14 cellular contexts compared by ENCODE assay signal in the genomic region with DNA sequence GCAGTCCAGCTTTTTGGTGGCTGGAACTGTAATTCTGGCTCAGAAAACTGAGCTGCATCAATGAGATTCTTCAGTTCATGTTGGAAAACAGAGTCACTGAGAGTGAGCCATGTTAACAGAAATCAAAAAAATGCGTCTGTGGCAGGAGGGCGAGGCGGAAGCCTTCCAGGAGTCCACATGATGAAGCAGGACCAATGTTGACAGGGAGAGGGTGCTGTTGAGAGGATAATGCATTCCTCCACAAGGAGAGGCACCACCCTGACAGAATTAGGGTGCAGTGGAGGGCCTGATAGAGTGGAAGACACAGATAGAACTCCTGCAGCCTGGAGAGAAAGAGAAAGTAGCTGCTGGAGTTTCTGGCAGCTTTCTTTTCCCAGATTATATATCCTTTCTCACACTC.
DNase-seq lines count a peak whose midpoint lies in the region; ATAC-seq and TF ChIP-seq lines count a peak whose summit lies in the region.
"Had no signal": no experiment of that assay in that cellular context is flagged by ENCODE, and none has a peak within 500 bp of the region (broad histone marks: within the 10 kb centered on the region; RNA-seq: fewer than 3 reads in every experiment).

No MANE protein-coding gene starts in this region.

- TF ChIP-seq CTCF in AG10803 (conservative IDR thresholded peaks at IDR 0.05; ENCODE audit: low read length) (peak; percentile 23; the same call in 1 of the 2 replicates), GM12874 (IDR thresholded peaks at IDR 0.05; ENCODE audit: insufficient read depth, low read depth, low read length) (peak; percentile 30; the same call in 1 of the 2 replicates)

- DNase-seq in AG10803 (ENCODE audit: low read depth) (no peak), SK-MEL-5 (ENCODE audit: low read depth, low spot score) (peak; percentile 20), iPS-NIHi7 (ENCODE audit: extremely low spot score) (peak; percentile 60)
- DNase-seq: CD4-positive, alpha-beta memory T cell; NCI-H2171 treated with DMSO at 0.1 percent for 48 hours; PC-9; stimulated activated CD4-positive, alpha-beta T cell treated with anti-CD3 and anti-CD28 coated beads, Interleukin-4, amount 100 ng/mL, for 1 hour; stimulated activated naive CD8-positive, alpha-beta T cell treated with anti-CD3 and anti-CD28 coated beads, Interleukin-15, Interleukin-2, amounts not matched to agents 100 U/mL and 50 U/mL, for 24 hours; T-helper 9 cell had no signal

- in situ Hi-C loops in SK-MEL-5 (cut with HindIII; ENCODE audit: low pct_unique_long_range_greater_than_20kb, low sequenced_read_pairs) = no loop called here

- no peak overlapping the region for H3K4me3 ChIP-seq in AG10803 (ENCODE audit: low read length)
- H3K4me3 ChIP-seq: PC-9 had no signal

- no peak for ATAC-seq in activated CD4-positive, CD25-positive, alpha-beta regulatory T cell treated with anti-CD3 and anti-CD28 coated beads, Interleukin-2, amount 50 U/mL, for 24 hours
- ATAC-seq in GM18867 (IDR thresholded peaks at IDR 0.05; ENCODE audit: unreplicated experiment) = no peak
- no peak for ATAC-seq in GM21576 (IDR thresholded peaks at IDR 0.05; ENCODE audit: unreplicated experiment)
- ATAC-seq in HG03460 (IDR thresholded peaks at IDR 0.05; ENCODE audit: unreplicated experiment) = no peak
- ATAC-seq: stimulated activated naive CD8-positive, alpha-beta T cell treated with anti-CD3 and anti-CD28 coated beads, Interleukin-15, Interleukin-2, amounts not matched to agents 100 U/mL and 50 U/mL, for 24 hours had no signal
